1 cellular context compared by ENCODE assay signal in the genomic region with DNA sequence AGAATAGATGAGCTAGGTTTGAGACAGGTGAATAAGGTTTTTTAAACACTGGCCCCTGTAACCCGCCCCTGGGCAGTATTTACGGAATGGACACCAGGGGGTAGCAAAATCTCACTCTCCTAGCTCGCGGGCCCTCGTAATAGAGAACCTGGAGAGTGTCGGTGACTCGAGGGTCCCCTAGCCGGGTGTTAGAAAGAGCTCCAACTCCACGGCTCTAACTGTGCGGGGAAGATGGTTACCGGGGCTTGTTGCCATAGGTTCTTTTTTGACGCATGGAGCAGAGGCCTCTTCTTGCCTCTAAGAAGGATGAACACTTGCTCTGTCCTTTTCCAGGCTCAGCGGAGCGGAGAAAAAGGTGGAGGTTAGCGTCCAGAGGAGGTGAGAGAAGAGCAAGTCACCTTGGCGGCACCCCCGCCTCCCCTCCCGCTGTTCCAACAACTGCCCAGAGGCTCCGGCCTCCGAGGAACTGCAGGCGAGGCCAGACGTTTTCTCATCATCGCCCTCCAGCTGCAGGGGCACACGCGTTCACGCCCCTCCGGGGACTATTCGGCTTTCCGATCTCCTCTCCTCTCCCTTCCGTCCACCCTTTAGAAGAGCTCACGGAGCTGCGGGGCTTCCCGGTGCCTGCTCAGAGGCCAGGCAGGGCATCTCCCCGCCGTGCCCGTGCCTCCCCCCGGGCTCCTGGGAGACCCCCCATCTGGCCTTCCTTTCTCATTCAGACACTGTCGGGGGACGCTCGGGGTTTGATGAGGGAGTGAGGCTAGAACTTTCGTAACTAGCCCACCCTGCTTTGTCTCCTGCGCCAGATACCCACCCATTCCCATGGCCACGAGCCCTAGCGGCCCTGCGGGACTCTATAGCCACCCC.
A peak's percentile ranks its signal among the peaks of the same experiment; 100 is the strongest.
TF ChIP-seq lines count a peak whose summit lies in the region.

No MANE protein-coding gene starts in this region.

TF ChIP-seq in HepG2, 621 proteins besides CTCF, POLR2A, EP300 and RAD21 (continued from another document and continues in another):
- no peak; the same call in 1 of the 2 replicates for TF ChIP-seq MXD1 (CRISPR knock-in tag; IDR thresholded peaks at IDR 0.05)
- no peak; the same call in 1 of the 2 replicates for TF ChIP-seq ZNF639 (CRISPR knock-in tag; conservative IDR thresholded peaks at IDR 0.05)
- no peak for TF ChIP-seq ZNF562 (CRISPR knock-in tag; IDR thresholded peaks at IDR 0.05; ENCODE audit: borderline replicate concordance)
- TF ChIP-seq ZBTB40 (IDR thresholded peaks at IDR 0.05), result no peak
- TF ChIP-seq ZBTB40 (CRISPR knock-in tag; IDR thresholded peaks at IDR 0.05), result no peak
- no peak for TF ChIP-seq ZSCAN21 (CRISPR knock-in tag; IDR thresholded peaks at IDR 0.05; ENCODE audit: borderline replicate concordance)
- no peak for TF ChIP-seq ZNF790 (CRISPR knock-in tag; IDR thresholded peaks at IDR 0.05; ENCODE audit: borderline replicate concordance)
- TF ChIP-seq ZNF737 (CRISPR knock-in tag; IDR thresholded peaks at IDR 0.05; ENCODE audit: borderline replicate concordance), result no peak
- no peak for TF ChIP-seq HHEX (CRISPR knock-in tag; IDR thresholded peaks at IDR 0.05)
- TF ChIP-seq FLYWCH1 (CRISPR knock-in tag; IDR thresholded peaks at IDR 0.05), result no peak
- TF ChIP-seq ZBTB21 (CRISPR knock-in tag; IDR thresholded peaks at IDR 0.05), result no peak
- no peak for TF ChIP-seq CREB3 (CRISPR knock-in tag; IDR thresholded peaks at IDR 0.05)
- TF ChIP-seq, protein P1, sequence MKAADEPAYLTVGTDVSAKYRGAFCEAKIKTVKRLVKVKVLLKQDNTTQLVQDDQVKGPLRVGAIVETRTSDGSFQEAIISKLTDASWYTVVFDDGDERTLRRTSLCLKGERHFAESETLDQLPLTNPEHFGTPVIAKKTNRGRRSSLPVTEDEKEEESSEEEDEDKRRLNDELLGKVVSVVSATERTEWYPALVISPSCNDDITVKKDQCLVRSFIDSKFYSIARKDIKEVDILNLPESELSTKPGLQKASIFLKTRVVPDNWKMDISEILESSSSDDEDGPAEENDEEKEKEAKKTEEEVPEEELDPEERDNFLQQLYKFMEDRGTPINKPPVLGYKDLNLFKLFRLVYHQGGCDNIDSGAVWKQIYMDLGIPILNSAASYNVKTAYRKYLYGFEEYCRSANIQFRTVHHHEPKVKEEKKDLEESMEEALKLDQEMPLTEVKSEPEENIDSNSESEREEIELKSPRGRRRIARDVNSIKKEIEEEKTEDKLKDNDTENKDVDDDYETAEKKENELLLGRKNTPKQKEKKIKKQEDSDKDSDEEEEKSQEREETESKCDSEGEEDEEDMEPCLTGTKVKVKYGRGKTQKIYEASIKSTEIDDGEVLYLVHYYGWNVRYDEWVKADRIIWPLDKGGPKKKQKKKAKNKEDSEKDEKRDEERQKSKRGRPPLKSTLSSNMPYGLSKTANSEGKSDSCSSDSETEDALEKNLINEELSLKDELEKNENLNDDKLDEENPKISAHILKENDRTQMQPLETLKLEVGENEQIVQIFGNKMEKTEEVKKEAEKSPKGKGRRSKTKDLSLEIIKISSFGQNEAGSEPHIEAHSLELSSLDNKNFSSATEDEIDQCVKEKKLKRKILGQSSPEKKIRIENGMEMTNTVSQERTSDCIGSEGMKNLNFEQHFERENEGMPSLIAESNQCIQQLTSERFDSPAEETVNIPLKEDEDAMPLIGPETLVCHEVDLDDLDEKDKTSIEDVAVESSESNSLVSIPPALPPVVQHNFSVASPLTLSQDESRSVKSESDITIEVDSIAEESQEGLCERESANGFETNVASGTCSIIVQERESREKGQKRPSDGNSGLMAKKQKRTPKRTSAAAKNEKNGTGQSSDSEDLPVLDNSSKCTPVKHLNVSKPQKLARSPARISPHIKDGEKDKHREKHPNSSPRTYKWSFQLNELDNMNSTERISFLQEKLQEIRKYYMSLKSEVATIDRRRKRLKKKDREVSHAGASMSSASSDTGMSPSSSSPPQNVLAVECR (CRISPR knock-in tag; IDR thresholded peaks at IDR 0.05; ENCODE audit: borderline replicate concordance), result no peak; the same call in 1 of the 2 replicates
- no peak for TF ChIP-seq SRSF1 (optimal IDR thresholded peaks at IDR 0.05; ENCODE audit: low read depth, low read length)
- TF ChIP-seq ZNF773 (CRISPR knock-in tag; IDR thresholded peaks at IDR 0.05; ENCODE audit: borderline replicate concordance), result no peak
- TF ChIP-seq, protein P2, sequence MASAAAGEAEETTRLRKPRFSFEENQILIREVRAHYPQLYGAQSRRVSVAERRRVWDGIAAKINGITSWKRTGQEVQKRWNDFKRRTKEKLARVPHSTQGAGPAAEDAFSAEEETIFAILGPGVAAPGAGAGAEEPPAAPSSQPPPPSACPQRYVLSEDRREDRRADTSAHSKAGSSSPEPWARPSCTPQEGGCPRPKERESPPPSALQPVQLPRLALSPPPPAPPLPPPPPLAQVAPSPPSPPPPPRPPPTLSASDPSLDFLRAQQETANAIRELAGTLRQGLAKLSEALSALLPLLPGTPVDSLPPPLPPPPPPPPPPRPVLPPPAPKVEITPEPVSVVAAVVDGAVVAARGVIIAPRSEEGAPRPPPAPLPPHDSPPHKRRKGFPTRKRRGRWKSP (CRISPR knock-in tag; IDR thresholded peaks at IDR 0.05), result no peak; the same call in 1 of the 2 replicates
- TF ChIP-seq NFIB (CRISPR knock-in tag; IDR thresholded peaks at IDR 0.05; ENCODE audit: borderline replicate concordance), result no peak
- no peak for TF ChIP-seq FOXJ3 (CRISPR knock-in tag; IDR thresholded peaks at IDR 0.05; ENCODE audit: borderline replicate concordance)
- peak; percentile 45; the same call in 1 of the 2 replicates for TF ChIP-seq ZNF430 (CRISPR knock-in tag; IDR thresholded peaks at IDR 0.05)
- peak; percentile 30; the same call in 1 of the 2 replicates for TF ChIP-seq ZFP1 (CRISPR knock-in tag; IDR thresholded peaks at IDR 0.05)
- TF ChIP-seq PHF8 (CRISPR knock-in tag; IDR thresholded peaks at IDR 0.05), result peak; percentile 50
- peak; percentile 84 for TF ChIP-seq STAG1 (CRISPR knock-in tag; IDR thresholded peaks at IDR 0.05)
- 0 out of 2 replicates have a peak, but pooled peaks have one; percentile 47 for TF ChIP-seq ZBTB43 (CRISPR knock-in tag; conservative IDR thresholded peaks at IDR 0.05)
- no peak for TF ChIP-seq TEF (CRISPR knock-in tag; IDR thresholded peaks at IDR 0.05)
- 0 out of 2 replicates have a peak, but pooled peaks have one; percentile 21 for TF ChIP-seq PHF20 (CRISPR knock-in tag; IDR thresholded peaks at IDR 0.05)
- peak; percentile 32; the same call in 1 of the 2 replicates for TF ChIP-seq FOXA3 (CRISPR knock-in tag; IDR thresholded peaks at IDR 0.05)
- TF ChIP-seq ZNF30 (CRISPR knock-in tag; IDR thresholded peaks at IDR 0.05), result no peak
- no peak for TF ChIP-seq ATF2 (CRISPR knock-in tag; IDR thresholded peaks at IDR 0.05)
- peak; percentile 94 for TF ChIP-seq SMC3 (IDR thresholded peaks at IDR 0.05; ENCODE audit: low read length)
